ENCODE assay signal across 8 cellular contexts in the genomic region with DNA sequence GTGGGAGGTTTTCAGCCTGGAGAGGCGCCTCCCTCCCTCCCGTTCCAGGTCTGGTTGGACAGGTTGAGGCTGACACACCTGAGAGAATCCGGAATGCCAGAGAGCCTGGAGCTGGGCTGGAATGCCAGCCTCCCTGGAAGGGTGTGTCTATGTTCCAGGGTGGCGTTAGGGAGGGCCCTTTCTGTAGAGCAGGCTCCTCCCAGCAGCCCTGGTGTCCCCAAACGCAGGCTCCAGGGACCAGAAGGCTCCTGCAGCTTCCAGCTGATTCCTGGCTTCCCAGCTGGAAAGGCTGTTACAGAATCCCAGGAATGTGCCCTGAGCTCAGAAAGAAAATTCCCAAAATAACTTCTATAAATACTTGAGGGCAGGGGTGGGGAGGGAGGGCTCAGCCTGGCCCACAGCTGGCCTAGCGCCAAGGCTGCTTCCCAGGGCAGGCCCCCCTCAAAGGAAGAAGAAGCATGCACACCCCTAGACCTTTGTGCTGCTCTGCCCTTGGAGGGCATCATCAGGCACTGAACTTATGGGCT.
DNase-seq lines count a peak whose midpoint lies in the region; ATAC-seq and TF ChIP-seq lines count a peak whose summit lies in the region.

No MANE protein-coding gene starts in this region.

- H3K4me1 Mint-ChIP-seq in CD14-positive monocyte: peaks cover 96% of the 10 kb centered on the region

- TF ChIP-seq EP300 in ovary (IDR thresholded peaks at IDR 0.05): no peak

- H3K27me3 ChIP-seq in ovary: no peaks in the 10 kb centered on the region

- H3K27me3 Mint-ChIP-seq in CD14-positive monocyte (ENCODE audit: low read depth in 3 of 3): peaks cover 0 to 10% (median 2%) of the 10 kb centered on the region in 3 donors

- no peaks in the 10 kb centered on the region for H3K36me3 ChIP-seq in ovary

- no peak for ATAC-seq in HG03469 (IDR thresholded peaks at IDR 0.05; ENCODE audit: unreplicated experiment)

- no peak for TF ChIP-seq CTCF in CD14-positive monocyte (IDR thresholded peaks at IDR 0.05)
- TF ChIP-seq CTCF in foreskin fibroblast (IDR thresholded peaks at IDR 0.05; ENCODE audit: low read depth, low read length): no peak
- TF ChIP-seq CTCF in ovary (IDR thresholded peaks at IDR 0.05): no peak

- no peak overlapping the region for H3K4me3 Mint-ChIP-seq in CD14-positive monocyte

- H3K36me3 Mint-ChIP-seq in CD14-positive monocyte: peaks cover 41 to 79% of the 10 kb centered on the region in 2 donors

- no peak overlapping the region for H3K4me3 ChIP-seq in foreskin fibroblast (ENCODE audit: low read depth in 1 of 2, low read length in 2 of 2)
- H3K4me3 ChIP-seq in ovary: no peak overlapping the region

- peaks cover 39% of the 10 kb centered on the region for H3K4me1 ChIP-seq in ovary (ENCODE audit: insufficient read depth)

- WGBS in ovary, 3 donors: 17 to 30% (median 26%) methylated on average over 3 to 6 of the region's 6 CpGs

- intact Hi-C loops in CD14-positive monocyte (cut with micrococcal nuclease) (loop anchor here in 1 of 2 donors (5.0 kb wide), 1 partner anchor 87 kb away; no protein-coding TSS in a partner anchor), ovary (cut with DNase I) (loop anchor here in 1 of 4 donors (5.0 kb wide), 1 partner anchor 32 kb away; no protein-coding TSS in a partner anchor)

- H3K27ac ChIP-seq in ovary: peak overlapping the region; percentile 61 to 90

- TF ChIP-seq POLR2A in ovary (IDR thresholded peaks at IDR 0.05): no peak

- H3K9me3 Mint-ChIP-seq in CD14-positive monocyte: peaks cover 0 to 1% (median 0%) of the 10 kb centered on the region in 7 donors

- DNase-seq in CD14-positive monocyte (ENCODE audit: low spot score) (no peak), RPMI7951 (ENCODE audit: low read depth) (peak; percentile 93), foreskin fibroblast (peak; percentile 65 to 78), ovary (peak in 4 of 5 donors; percentile 44 to 73 (median 54)), DMS153 (lab: John Stamatoyannopoulos, UW) (no peak), NCI-H1092 treated with DMSO at 0.1 percent for 48 hours (lab: John Stamatoyannopoulos, UW) (no peak)
- no peak for DNase-seq in stimulated activated CD4-positive, alpha-beta T cell treated with anti-CD3 and anti-CD28 coated beads, Interleukin-1b, Interleukin-23, amount 100 ng/mL, for 48 hours

- peak overlapping the region; percentile 98 to 100 (median 100) for H3K27ac Mint-ChIP-seq in CD14-positive monocyte

- no peaks in the 10 kb centered on the region for H3K9me3 ChIP-seq in ovary

Comparison
In these comparisons a context has a peak if more than half of its experiments do, and no peak if none do; other contexts are left out.
1. DNase-seq: peak in RPMI7951 (single experiment), foreskin fibroblast (2 of 2) and ovary (4 of 5); none in CD14-positive monocyte (single experiment), DMS153 (single experiment), stimulated activated CD4-positive, alpha-beta T cell treated with anti-CD3 and anti-CD28 coated beads, Interleukin-1b, Interleukin-23, amount 100 ng/mL, for 48 hours (single experiment) and NCI-H1092 treated with DMSO at 0.1 percent for 48 hours (single experiment).